In genomic region chr18:59129964-59130703, GRCh38 we compare ENCODE assay signal across 25 cellular contexts.
"Had no signal": no experiment of that assay in that cellular context is flagged by ENCODE, and none has a peak within 500 bp of the region (broad histone marks: within the 10 kb centered on the region; RNA-seq: fewer than 3 reads in every experiment).

No MANE protein-coding gene starts in this region.

- H3K4me1 Mint-ChIP-seq: naive thymus-derived CD4-positive, alpha-beta T cell; nephron progenitor cell; neural crest cell; stimulated activated naive B cell treated with anti-CD40 and anti-IgM and Interleukin-4, amounts not matched to agents 10 μg/mL and 1 μg/mL and 100 μg/mL, for 72 hours had no signal

- H3K36me3 Mint-ChIP-seq: natural killer cell treated with Interleukin-12 subunit alpha and Interleukin-12 subunit beta and Interleukin-15 and Interleukin-18, amount 100 ng/mL, for 72 hours; stimulated activated naive B cell treated with anti-CD40 and anti-IgM and Interleukin-4, amounts not matched to agents 10 μg/mL and 1 μg/mL and 100 μg/mL, for 72 hours had no signal

- DNase-seq: naive thymus-derived CD4-positive, alpha-beta T cell; nephron progenitor cell; occipital lobe; ovary; posterior cingulate gyrus; psoas muscle; right cardiac atrium; right lobe of liver; sigmoid colon; small intestine; stimulated activated CD4-positive, alpha-beta T cell treated with anti-CD3 and anti-CD28 coated beads, Interleukin-15, amount 100 ng/mL, for 24 hours; stimulated activated CD4-positive, alpha-beta T cell treated with anti-CD3 and anti-CD28 coated beads, Interleukin-2, amount 100 ng/mL, for 24 hours; stimulated activated CD4-positive, alpha-beta T cell treated with anti-CD3 and anti-CD28 coated beads, Interleukin-2, amount 100 ng/mL, for 48 hours; stimulated activated CD4-positive, alpha-beta T cell treated with anti-CD3 and anti-CD28 coated beads, Interleukin-4, amount 100 ng/mL, for 24 hours; stimulated activated CD8-positive, alpha-beta memory T cell treated with anti-CD3 and anti-CD28 coated beads, Interleukin-4, amount 100 ng/mL, for 48 hours; stimulated activated naive B cell treated with anti-CD40 and anti-IgM and Interleukin-4, amounts not matched to agents 10 μg/mL and 1 μg/mL and 100 μg/mL, for 72 hours; stimulated activated naive CD4-positive, alpha-beta T cell treated with Interleukin-2 at 50 U/mL for 16 hours; stomach; thyroid gland; trophoblast cell; upper lobe of left lung had no signal

- ATAC-seq: naive thymus-derived CD4-positive, alpha-beta T cell; psoas muscle; right cardiac atrium; right lobe of liver; stimulated activated naive B cell treated with anti-CD40 and anti-IgM and Interleukin-4, amounts not matched to agents 10 μg/mL and 1 μg/mL and 100 μg/mL, for 72 hours had no signal

- H3K4me3 Mint-ChIP-seq: naive thymus-derived CD4-positive, alpha-beta T cell; natural killer cell treated with Interleukin-12 subunit alpha and Interleukin-12 subunit beta and Interleukin-15 and Interleukin-18, amount 100 ng/mL, for 72 hours; nephron progenitor cell; neural crest cell; stimulated activated naive B cell treated with anti-CD40 and anti-IgM and Interleukin-4, amounts not matched to agents 10 μg/mL and 1 μg/mL and 100 μg/mL, for 72 hours; stimulated activated naive CD8-positive, alpha-beta T cell treated with anti-CD3 and anti-CD28 coated beads, Interleukin-15, Interleukin-2, amounts not matched to agents 100 ng/mL and 50 ng/mL, for 24 hours had no signal

- H3K9me3 Mint-ChIP-seq: natural killer cell treated with Interleukin-12 subunit alpha and Interleukin-12 subunit beta and Interleukin-15 and Interleukin-18, amount 100 ng/mL, for 72 hours; nephron progenitor cell; stimulated activated naive B cell treated with anti-CD40 and anti-IgM and Interleukin-4, amounts not matched to agents 10 μg/mL and 1 μg/mL and 100 μg/mL, for 72 hours; stimulated activated naive CD8-positive, alpha-beta T cell treated with anti-CD3 and anti-CD28 coated beads, Interleukin-15, Interleukin-2, amounts not matched to agents 100 ng/mL and 50 ng/mL, for 24 hours had no signal

- H3K27ac Mint-ChIP-seq: naive thymus-derived CD4-positive, alpha-beta T cell; natural killer cell treated with Interleukin-12 subunit alpha and Interleukin-12 subunit beta and Interleukin-15 and Interleukin-18, amount 100 ng/mL, for 72 hours; nephron progenitor cell; progenitor cell of endocrine pancreas; stimulated activated naive B cell treated with anti-CD40 and anti-IgM and Interleukin-4, amounts not matched to agents 10 μg/mL and 1 μg/mL and 100 μg/mL, for 72 hours; stimulated activated naive CD8-positive, alpha-beta T cell treated with anti-CD3 and anti-CD28 coated beads, Interleukin-15, Interleukin-2, amounts not matched to agents 100 ng/mL and 50 ng/mL, for 24 hours had no signal
